8 cellular contexts compared by ENCODE assay signal in the genomic region with DNA sequence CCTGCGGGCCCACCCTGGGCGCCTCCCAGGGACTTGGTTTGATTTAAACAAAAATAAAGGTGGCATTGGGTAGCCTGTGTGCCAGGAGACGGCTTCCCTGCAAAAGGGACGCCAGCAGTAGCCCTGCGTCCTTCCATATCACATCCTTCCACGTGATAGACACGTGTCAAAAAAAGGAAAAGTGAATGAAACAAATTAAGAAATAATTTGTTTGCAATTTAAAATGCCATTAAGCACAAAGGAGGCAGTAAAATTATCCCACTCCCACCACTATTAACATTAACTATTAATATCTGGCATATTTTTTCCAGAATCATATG. TPM values are rescaled to one million over a fixed set of nuclear protein-coding genes. Genes with fewer than 3 reads are reported as not detected.
DNase-seq lines count a peak whose midpoint lies in the region; ATAC-seq and TF ChIP-seq lines count a peak whose summit lies in the region.

No MANE protein-coding gene starts in this region.

- DNase-seq in cardiac muscle cell (ENCODE audit: low read depth in 1 of 2, low spot score in 1 of 2) (no peak), Right ventricle myocardium inferior (ENCODE audit: missing footprints) (no peak), breast epithelium (ENCODE audit: low spot score in 2 of 2) (no peak), mesendoderm (no peak), SW480 (ENCODE audit: low spot score) (no peak)

- peak overlapping the region; percentile 19 for H3K9ac ChIP-seq in mesendoderm (ENCODE audit: low read length)

- no peak overlapping the region for H2AK5ac ChIP-seq in mesendoderm (ENCODE audit: low read length)

- intact Hi-C loops in Right ventricle myocardium inferior (cut with DNase I) (no loop called here), breast epithelium (cut with DNase I; ENCODE audit: low total_unique reads) (loop anchor here (5.0 kb wide), 1 partner anchor 172 kb away; no protein-coding TSS in a partner anchor)

- H4K5ac ChIP-seq in mesendoderm (ENCODE audit: low read length), result no peak overlapping the region

- TF ChIP-seq CTCF in cardiac muscle cell (IDR thresholded peaks at IDR 0.05; ENCODE audit: low read depth, low read length) (no peak), breast epithelium (IDR thresholded peaks at IDR 0.05) (peak in 1 of 3 donors; percentile 5)

- H3K27ac ChIP-seq in cardiac muscle cell, result no peak overlapping the region
- H3K27ac ChIP-seq in breast epithelium, result peak overlapping the region; percentile 79 to 88
- H3K27ac ChIP-seq in mesendoderm (ENCODE audit: low read depth, low read length), result no peak overlapping the region
- H3K27ac ChIP-seq in urinary bladder (ENCODE audit: low read depth), result peak overlapping the region; percentile 85

- no peak overlapping the region for H4K8ac ChIP-seq in mesendoderm (ENCODE audit: low read depth, low read length)

- H3K18ac ChIP-seq in mesendoderm (ENCODE audit: low read length), result no peak overlapping the region

- WGBS in mesendoderm (ENCODE audit: extremely low coverage, insufficient coverage, low lambda C conversion rate), result no CpG with 5 or more reads among the region's 7 CpGs
- 17% methylated on average over 7 of the region's 7 CpGs for WGBS in urinary bladder

- H3K4me3 ChIP-seq in cardiac muscle cell (peak overlapping the region; percentile 25), breast epithelium (peak overlapping the region; percentile 39 to 61 (median 54)), mesendoderm (ENCODE audit: low read length) (no peak overlapping the region), urinary bladder (ENCODE audit: low read depth, low read length) (no peak overlapping the region)

- H3K79me2 ChIP-seq in mesendoderm (ENCODE audit: control insufficient read depth, insufficient read depth, low read length), result no peaks in the 10 kb centered on the region

- no peaks in the 10 kb centered on the region for H3K79me1 ChIP-seq in mesendoderm (ENCODE audit: low read length)

- H2BK15ac ChIP-seq in mesendoderm (replicated peaks; ENCODE audit: low read depth), result no peak overlapping the region

- H3K4me2 ChIP-seq in mesendoderm (ENCODE audit: low read length), result peak overlapping the region; percentile 11

- H3K9me3 ChIP-seq in cardiac muscle cell (ENCODE audit: low read depth), result no peaks in the 10 kb centered on the region
- no peaks in the 10 kb centered on the region for H3K9me3 ChIP-seq in breast epithelium

- no peak overlapping the region for H3K4ac ChIP-seq in mesendoderm (ENCODE audit: low read depth, low read length)

- no peak for TF ChIP-seq POLR2A in breast epithelium (IDR thresholded peaks at IDR 0.05)

- H3K27me3 ChIP-seq in cardiac muscle cell (no peaks in the 10 kb centered on the region), breast epithelium (no peaks in the 10 kb centered on the region), mesendoderm (ENCODE audit: insufficient read depth, low read length, poor library complexity) (no peaks in the 10 kb centered on the region)

- H3K36me3 ChIP-seq in cardiac muscle cell (no peaks in the 10 kb centered on the region), breast epithelium (no peaks in the 10 kb centered on the region), mesendoderm (ENCODE audit: control insufficient read depth, insufficient read depth, low read length) (no peaks in the 10 kb centered on the region), urinary bladder (ENCODE audit: insufficient read depth) (no peaks in the 10 kb centered on the region)

- no peak overlapping the region for H2BK5ac ChIP-seq in mesendoderm (ENCODE audit: low read length)

- H3K4me1 ChIP-seq in cardiac muscle cell (ENCODE audit: low read depth) (peaks cover 24% of the 10 kb centered on the region), breast epithelium (no peaks in the 10 kb centered on the region), mesendoderm (ENCODE audit: control insufficient read depth, low read depth, low read length) (no peaks in the 10 kb centered on the region), urinary bladder (ENCODE audit: insufficient read depth) (no peaks in the 10 kb centered on the region)

- H2BK120ac ChIP-seq in mesendoderm (ENCODE audit: low read depth, low read length), result no peak overlapping the region

- ATAC-seq in Right ventricle myocardium inferior (no peak), GM19351 (IDR thresholded peaks at IDR 0.05; ENCODE audit: unreplicated experiment) (no peak), GM21381 (IDR thresholded peaks at IDR 0.05; ENCODE audit: unreplicated experiment) (no peak)

- no peak overlapping the region for H3K23ac ChIP-seq in mesendoderm (ENCODE audit: low read length)

- H3K56ac ChIP-seq in mesendoderm (ENCODE audit: low read length), result peak overlapping the region; percentile 69

RNA-seq across cellular contexts. Expression of a gene that starts 7.6 kb away (rescaled TPM):
- not detected in 2 replicates for total RNA-seq in cardiac muscle cell
- polyA plus RNA-seq in cardiac muscle cell, result 0.26 and 0.53 TPM in 2 replicates
- 0.19 TPM for total RNA-seq in Right ventricle myocardium inferior
- total RNA-seq in breast epithelium, result 1 to 10 TPM in 1 of 3 donors, under 1 TPM in 2; 0.66 to 3.2 (median 0.73) TPM
- polyA plus RNA-seq in mesendoderm (2013, experiment 1 of 2), result 0.01 TPM
- polyA plus RNA-seq in mesendoderm (2013, experiment 2 of 2), result 0.03 TPM
- total RNA-seq in urinary bladder, result 4.5 TPM
- polyA plus RNA-seq in urinary bladder, result 121 TPM

RNA-seq across cellular contexts. Expression of a gene that starts 42.1 kb away (rescaled TPM):
- total RNA-seq in cardiac muscle cell (179 and 289 TPM in 2 replicates), Right ventricle myocardium inferior (11.8 TPM), breast epithelium (10 to 100 TPM; 53.3 to 89.5 (median 65.0) TPM), urinary bladder (38.0 TPM)
- polyA plus RNA-seq in cardiac muscle cell (252 and 541 TPM in 2 replicates), urinary bladder (88.1 TPM)
- 1.3 TPM for polyA plus RNA-seq in mesendoderm (2013, experiment 1 of 2)
- 1.3 TPM for polyA plus RNA-seq in mesendoderm (2013, experiment 2 of 2)

Comparison
In these comparisons a context has a peak if more than half of its experiments do, and no peak if none do; other contexts are left out.
1. H3K27ac ChIP-seq: peak in breast epithelium (2 of 2) and urinary bladder (single experiment); none in cardiac muscle cell (single experiment) and mesendoderm (single experiment).
2. H3K4me3 ChIP-seq: peak in cardiac muscle cell (single experiment) and breast epithelium (3 of 3); none in mesendoderm (single experiment) and urinary bladder (single experiment).